Comparison of ENCODE assay signal across 22 cellular contexts in the genomic region with DNA sequence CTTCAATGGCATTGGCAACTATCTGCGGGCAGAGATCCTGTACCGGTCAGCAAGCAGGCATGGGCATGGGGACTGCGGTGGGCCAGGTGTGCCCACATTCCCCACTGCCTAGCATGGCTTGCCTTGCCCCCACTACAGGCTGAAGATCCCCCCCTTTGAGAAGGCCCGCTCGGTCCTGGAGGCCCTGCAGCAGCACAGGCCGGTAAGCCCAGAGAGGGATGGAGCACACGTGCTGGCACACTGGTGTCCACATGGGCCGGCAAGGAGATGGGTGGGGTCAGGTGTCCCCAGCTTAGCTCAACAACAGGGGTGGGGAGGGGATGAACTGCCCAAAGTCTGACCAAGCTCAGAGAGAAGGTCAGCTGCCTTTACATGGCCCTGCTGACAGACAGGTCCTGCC.
"Had no signal": no experiment of that assay in that cellular context is flagged by ENCODE, and none has a peak within 500 bp of the region (broad histone marks: within the 10 kb centered on the region; RNA-seq: fewer than 3 reads in every experiment).

No MANE protein-coding gene starts in this region.

- H3K27me3 Mint-ChIP-seq: stimulated activated naive CD8-positive, alpha-beta T cell treated with anti-CD3 and anti-CD28 coated beads, Interleukin-15, amount 100 ng/mL, for 72 hours had no signal

- H3K36me3 ChIP-seq: breast epithelium, neural progenitor cell had no signal

- H3K9me3 ChIP-seq: adrenal gland, breast epithelium, esophagus muscularis mucosa, gastroesophageal sphincter, heart left ventricle had no signal

- ATAC-seq: activated CD4-positive, CD25-positive, alpha-beta regulatory T cell treated with anti-CD3 and anti-CD28 coated beads, Interleukin-2, amount 50 U/mL, for 24 hours; activated CD8-positive, alpha-beta T cell treated with anti-CD3 and anti-CD28 coated beads, Interleukin-2, amount 10 ng/mL, durations not matched to agents 7 days and 5 days; activated naive CD4-positive, alpha-beta T cell treated with anti-CD3 and anti-CD28 coated beads, Interleukin-2, amount 50 U/mL, for 72 hours; activated T-cell treated with anti-CD3 and anti-CD28 coated beads, Interleukin-2, amount 50 U/mL, for 72 hours; gastroesophageal sphincter; heart left ventricle; sciatic nerve; stimulated activated naive CD8-positive, alpha-beta T cell treated with anti-CD3 and anti-CD28 coated beads, Interleukin-15, amount 100 ng/mL, for 72 hours had no signal

- H3K27ac Mint-ChIP-seq: activated CD8-positive, alpha-beta T cell treated with anti-CD3 and anti-CD28 coated beads, Interleukin-2, amount 10 ng/mL, durations not matched to agents 7 days and 5 days; activated T-cell treated with anti-CD3 and anti-CD28 coated beads, Interleukin-2, amount 50 U/mL, for 72 hours; neural progenitor cell; stimulated activated naive CD8-positive, alpha-beta T cell treated with anti-CD3 and anti-CD28 coated beads, Interleukin-15, amount 100 ng/mL, for 72 hours had no signal

- H3K4me1 ChIP-seq: parathyroid adenoma had no signal

- H3K27ac ChIP-seq: breast epithelium, esophagus muscularis mucosa, gastroesophageal sphincter, heart left ventricle, neural progenitor cell, parathyroid adenoma had no signal

- H3K4me3 ChIP-seq: adrenal gland, breast epithelium, esophagus muscularis mucosa, gastroesophageal sphincter, heart left ventricle, lung, neural progenitor cell, smooth muscle cell had no signal

- H3K9me3 Mint-ChIP-seq: neural progenitor cell had no signal

- H3K36me3 Mint-ChIP-seq: neural progenitor cell had no signal

- H3K4me3 Mint-ChIP-seq: activated CD4-positive, alpha-beta T cell treated with anti-CD3 and anti-CD28 coated beads, Interleukin-2, amount 10 ng/mL, durations not matched to agents 7 days and 5 days; activated CD8-positive, alpha-beta T cell treated with anti-CD3 and anti-CD28 coated beads, Interleukin-2, amount 10 ng/mL, durations not matched to agents 7 days and 5 days; activated T-cell treated with anti-CD3 and anti-CD28 coated beads, Interleukin-2, amount 50 U/mL, for 72 hours; neural progenitor cell; stimulated activated naive CD8-positive, alpha-beta T cell treated with anti-CD3 and anti-CD28 coated beads, Interleukin-15, amount 100 ng/mL, for 72 hours had no signal

- H3K27me3 ChIP-seq: adrenal gland, breast epithelium, esophagus muscularis mucosa, gastroesophageal sphincter, heart left ventricle had no signal

- DNase-seq: activated CD4-positive, alpha-beta T cell treated with anti-CD3 and anti-CD28 coated beads, Interleukin-2, amount 10 ng/mL, durations not matched to agents 7 days and 5 days; activated CD8-positive, alpha-beta T cell treated with anti-CD3 and anti-CD28 coated beads, Interleukin-2, amount 10 ng/mL, durations not matched to agents 7 days and 5 days; activated gamma-delta T cell; activated T-cell treated with anti-CD3 and anti-CD28 coated beads, Interleukin-2, amount 50 U/mL, for 72 hours; effector CD4-positive, alpha-beta T cell; stimulated activated CD4-positive, alpha-beta T cell treated with anti-CD3 and anti-CD28 coated beads, Interleukin-4, amount 100 ng/mL, for 1 hour; stimulated activated naive CD8-positive, alpha-beta T cell treated with anti-CD3 and anti-CD28 coated beads, Interleukin-15, amount 100 ng/mL, for 72 hours; T-helper 1 cell; T1000; trophoblast cell had no signal
